ENCODE assay signal across 16 cellular contexts in genomic region chr10:116775488-116776400, GRCh38. TPM values are rescaled to one million over a fixed set of nuclear protein-coding genes. Genes with fewer than 3 reads are reported as not detected.
DNase-seq lines count a peak whose midpoint lies in the region; ATAC-seq and TF ChIP-seq lines count a peak whose summit lies in the region.
"Had no signal": no experiment of that assay in that cellular context is flagged by ENCODE, and none has a peak within 500 bp of the region (broad histone marks: within the 10 kb centered on the region; RNA-seq: fewer than 3 reads in every experiment).

No MANE protein-coding gene starts in this region.

- H3K9me3 ChIP-seq in suprapubic skin (no peaks in the 10 kb centered on the region), A673 (ENCODE audit: low read depth, low read length, poor library complexity, severe bottlenecking) (no peaks in the 10 kb centered on the region)
- H3K9me3 ChIP-seq: BE2C, HAP-1 had no signal

- peak; percentile 54 for DNase-seq in cardiac septum (ENCODE audit: low spot score)
- DNase-seq in Right ventricle myocardium inferior (ENCODE audit: missing footprints), result no peak
- peak; percentile 56 for DNase-seq in coronary artery (ENCODE audit: low spot score)
- peak; percentile 76 for DNase-seq in mesenteric fat pad (ENCODE audit: low spot score)
- peak; percentile 46 to 70 for DNase-seq in suprapubic skin (ENCODE audit: low spot score in 2 of 2)
- no peak for DNase-seq in A673 (ENCODE audit: low spot score)
- no peak for DNase-seq in KBM-7
- DNase-seq: BE2C; CD8-positive, alpha-beta T cell; DMS153; EL; HFFc6 had no signal

- CTCF ChIA-PET in A673 (lab: Charles Lee), result no interaction called here

- H3K27me3 ChIP-seq in suprapubic skin, result no peaks in the 10 kb centered on the region
- no peaks in the 10 kb centered on the region for H3K27me3 ChIP-seq in A673 (replicated peaks; ENCODE audit: insufficient read depth, low read depth, low read length, poor library complexity)
- H3K27me3 ChIP-seq: BE2C had no signal

- TF ChIP-seq POLR2A in suprapubic skin (IDR thresholded peaks at IDR 0.05), result no peak

- no TSS peak for BruUV-seq in A673 (replicated peaks; lab: Mats Ljungman, UMichigan)

- ATAC-seq in Right ventricle myocardium inferior (no peak), HG02973 (IDR thresholded peaks at IDR 0.05; ENCODE audit: unreplicated experiment) (no peak)
- ATAC-seq: CD8-positive, alpha-beta T cell; GM23338 had no signal

- H3K4me3 ChIP-seq in coronary artery (no peak overlapping the region), suprapubic skin (no peak overlapping the region), A673 (ENCODE audit: low read depth, low read length, poor library complexity, severe bottlenecking) (no peak overlapping the region)
- H3K4me3 ChIP-seq: GM23338, HAP-1 had no signal

- intact Hi-C loops in cardiac septum (cut with DNase I), result no loop called here
- intact Hi-C loops in Right ventricle myocardium inferior (cut with DNase I), result no loop called here
- intact Hi-C loops in A673 (cut with micrococcal nuclease; ENCODE audit: unreplicated experiment), result no loop called here

- no peak overlapping the region for H3K27ac ChIP-seq in coronary artery
- no peak overlapping the region for H3K27ac ChIP-seq in suprapubic skin
- H3K27ac ChIP-seq in A673 (ENCODE audit: low read depth, low read length, poor library complexity, severe bottlenecking), result no peak overlapping the region
- H3K27ac ChIP-seq: HL-60 had no signal

- peaks cover 17% of the 10 kb centered on the region for H3K4me1 ChIP-seq in suprapubic skin
- H3K4me1 ChIP-seq in A673 (ENCODE audit: insufficient read depth, low read length, poor library complexity, severe bottlenecking), result no peaks in the 10 kb centered on the region
- H3K4me1 ChIP-seq: BE2C, HAP-1 had no signal

- POLR2A ChIA-PET in A673 (lab: Charles Lee; ENCODE audit: low non-redundant PET), result no interaction called here

- in situ Hi-C loops in KBM-7 (cut with MboI; ENCODE audit: low pct_unique_long_range_greater_than_20kb, low sequenced_read_pairs), result no loop called here

- no peak for TF ChIP-seq CTCF in coronary artery (IDR thresholded peaks at IDR 0.05)
- TF ChIP-seq CTCF in suprapubic skin (IDR thresholded peaks at IDR 0.05), result no peak
- no peak for TF ChIP-seq CTCF in A673 (conservative IDR thresholded peaks at IDR 0.05; ENCODE audit: low read depth, low read length)

- no peak for TF ChIP-seq EP300 in suprapubic skin (IDR thresholded peaks at IDR 0.05)

- no peaks in the 10 kb centered on the region for H3K36me3 ChIP-seq in suprapubic skin
- no peaks in the 10 kb centered on the region for H3K36me3 ChIP-seq in A673 (ENCODE audit: insufficient read depth, low read length, poor library complexity, severe bottlenecking)
- H3K36me3 ChIP-seq: BE2C, HAP-1 had no signal

- WGBS in suprapubic skin, result 83% methylated on average over 15 of the region's 15 CpGs

RNA-seq across cellular contexts. Expression of gene HSPA12A, which starts 33.4 kb away (rescaled TPM):
- total RNA-seq in cardiac septum (8.1 TPM), Right ventricle myocardium inferior (20.8 TPM), mesenteric fat pad (86.9 TPM), suprapubic skin (10 to 100 TPM in 3 of 4 donors, 1 to 10 TPM in 1; 9.6 to 26.6 (median 18.2) TPM), A673 (2021) (1.4 and 1.5 TPM in 2 replicates)

Comparison
In these comparisons a context has a peak if more than half of its experiments do, and no peak if none do; other contexts are left out.
1. DNase-seq: peak in cardiac septum (single experiment), coronary artery (single experiment), mesenteric fat pad (single experiment) and suprapubic skin (2 of 2); none in Right ventricle myocardium inferior (single experiment), A673 (single experiment) and KBM-7 (single experiment).